Comparison of ENCODE assay signal across 15 cellular contexts in genomic region chr2:170554278-170554955, GRCh38.
DNase-seq lines count a peak whose midpoint lies in the region; ATAC-seq, FAIRE-seq and TF ChIP-seq lines count a peak whose summit lies in the region.
"Had no signal": no experiment of that assay in that cellular context is flagged by ENCODE, and none has a peak within 500 bp of the region (broad histone marks: within the 10 kb centered on the region; RNA-seq: fewer than 3 reads in every experiment).

No MANE protein-coding gene starts in this region.

- H3K27ac ChIP-seq in PC-3 (ENCODE audit: low read length) = no peak overlapping the region
- H3K27ac ChIP-seq in endothelial cell of umbilical vein (ENCODE audit: insufficient read depth, low read depth, low read length) = peak overlapping the region; percentile 5
- H3K27ac ChIP-seq in mesenchymal stem cell (ENCODE audit: low read length, poor library complexity, severe bottlenecking) = no peak overlapping the region
- no peak overlapping the region for H3K27ac ChIP-seq in CD4-positive, alpha-beta T cell (ENCODE audit: low read depth, low read length)

- no peak for TF ChIP-seq POLR2A in endothelial cell of umbilical vein (IDR thresholded peaks at IDR 0.05; ENCODE audit: low read depth, low read length)

- CTCF ChIA-PET in PC-3 (lab: Charles Lee) = no interaction called here
- CTCF ChIA-PET in endothelial cell of umbilical vein (lab: Charles Lee) = interaction anchor here (1.3 to 1.6 kb wide), 2 partner anchors 24 to 145 kb away, joined by 6 read pairs; no protein-coding TSS in a partner anchor
- CTCF ChIA-PET in CD4-positive, alpha-beta T cell (lab: Charles Lee) = no interaction called here

- in situ Hi-C loops in ACHN (cut with HindIII; ENCODE audit: low pct_ligation_motif_present, low pct_unique_long_range_greater_than_20kb, low sequenced_read_pairs) = no loop called here

- H3K4me1 Mint-ChIP-seq in CD4-positive, alpha-beta T cell (ENCODE audit: low read depth) = no peaks in the 10 kb centered on the region
- H3K4me1 Mint-ChIP-seq in T-helper 17 cell = no peaks in the 10 kb centered on the region

- DNase-seq in ACHN (peak; percentile 8), PC-3 (peak; percentile 83), endothelial cell of umbilical vein (ENCODE audit: low read depth, low spot score) (peak; percentile 90), mesenchymal stem cell (no peak), T-helper 17 cell (no peak)
- DNase-seq in CD4-positive, alpha-beta T cell = no peak
- DNase-seq: activated effector memory CD4-positive, alpha-beta T cell treated with Interleukin-2 at 50 U/mL for 16 hours; AML-193; NCI-H187; posterior cingulate gyrus had no signal

- H2BK5ac ChIP-seq in mesenchymal stem cell (ENCODE audit: low read depth, low read length, poor library complexity, severe bottlenecking) = no peak overlapping the region

- H3K9me3 ChIP-seq in PC-3 (ENCODE audit: low read length) = no peaks in the 10 kb centered on the region
- no peaks in the 10 kb centered on the region for H3K9me3 ChIP-seq in endothelial cell of umbilical vein (replicated peaks; ENCODE audit: control insufficient read depth, insufficient read depth, low read length)
- H3K9me3 ChIP-seq in mesenchymal stem cell (ENCODE audit: control insufficient read depth, low read length) = peaks cover 11% of the 10 kb centered on the region
- H3K9me3 ChIP-seq in CD4-positive, alpha-beta T cell (ENCODE audit: control insufficient read depth, low read length) = peaks cover 6% of the 10 kb centered on the region
- H3K9me3 ChIP-seq in T-helper 17 cell (ENCODE audit: control insufficient read depth, low read length, poor library complexity, severe bottlenecking) = no peaks in the 10 kb centered on the region

- no TSS peak for BruUV-seq in PC-3 (replicated peaks; lab: Mats Ljungman, UMichigan)
- BruUV-seq in endothelial cell of umbilical vein (replicated peaks; lab: Mats Ljungman, UMichigan) = no TSS peak

- dilution Hi-C loops in endothelial cell of umbilical vein (cut with MboI; ENCODE audit: extremely low pct_ligation_motif_present, low sequenced_read_pairs) = no loop called here

- no peaks in the 10 kb centered on the region for H3K9me2 ChIP-seq in PC-3 (replicated peaks; ENCODE audit: low read length)

- no peaks in the 10 kb centered on the region for H3K36me3 ChIP-seq in PC-3 (ENCODE audit: low read depth, low read length)
- H3K36me3 ChIP-seq in endothelial cell of umbilical vein (ENCODE audit: control insufficient read depth in 2 of 2, extremely low read depth in 1 of 2, insufficient read depth in 2 of 2, low read length in 2 of 2) = no peaks in the 10 kb centered on the region
- no peaks in the 10 kb centered on the region for H3K36me3 ChIP-seq in mesenchymal stem cell (ENCODE audit: control insufficient read depth in 1 of 2, insufficient read depth in 2 of 2, low read depth in 1 of 2, low read length in 2 of 2)

- no peak overlapping the region for H3K27ac Mint-ChIP-seq in CD4-positive, alpha-beta T cell
- H3K27ac Mint-ChIP-seq in T-helper 17 cell = no peak overlapping the region

- no peaks in the 10 kb centered on the region for H3F3A ChIP-seq in PC-3 (ENCODE audit: low read length, unreplicated experiment)

- H3K4me1 ChIP-seq in PC-3 (ENCODE audit: insufficient read depth, low read length) (peaks cover 11% of the 10 kb centered on the region), endothelial cell of umbilical vein (ENCODE audit: control insufficient read depth, extremely low read depth, insufficient read depth, low read length) (peaks cover 9% of the 10 kb centered on the region), mesenchymal stem cell (ENCODE audit: control insufficient read depth, insufficient read depth, low read depth, low read length) (peaks cover 1% of the 10 kb centered on the region)

- no peaks in the 10 kb centered on the region for H3K36me3 Mint-ChIP-seq in CD4-positive, alpha-beta T cell (ENCODE audit: low read depth)
- no peaks in the 10 kb centered on the region for H3K36me3 Mint-ChIP-seq in T-helper 17 cell (ENCODE audit: low read depth)

- peaks cover 10% of the 10 kb centered on the region for H3K9me3 Mint-ChIP-seq in CD4-positive, alpha-beta T cell

- H2AK5ac ChIP-seq in mesenchymal stem cell (ENCODE audit: low read length, severe bottlenecking) = no peak overlapping the region

- no peak for TF ChIP-seq CTCF in PC-3 (conservative IDR thresholded peaks at IDR 0.05; ENCODE audit: low read depth, low read length)
- TF ChIP-seq CTCF in endothelial cell of umbilical vein (IDR thresholded peaks at IDR 0.05; ENCODE audit: extremely low read depth in 1 of 2, insufficient read depth in 1 of 2, low read depth in 1 of 2, low read length in 2 of 2) = no peak
- no peak for TF ChIP-seq CTCF in CD4-positive, alpha-beta T cell (IDR thresholded peaks at IDR 0.05)

- H2BK12ac ChIP-seq in mesenchymal stem cell (ENCODE audit: low read length in 2 of 2) = no peak overlapping the region

- intact Hi-C loops in PC-3 (cut with micrococcal nuclease) = no loop called here
- intact Hi-C loops in endothelial cell of umbilical vein (cut with micrococcal nuclease) = loop anchor here (1.0 kb wide), 2 partner anchors 29 to 50 kb away; no protein-coding TSS in a partner anchor
- intact Hi-C loops in CD4-positive, alpha-beta T cell (cut with DNase I, micrococcal nuclease) = no loop called here

- no peaks in the 10 kb centered on the region for H3K27me3 ChIP-seq in PC-3 (ENCODE audit: low read length)
- no peaks in the 10 kb centered on the region for H3K27me3 ChIP-seq in endothelial cell of umbilical vein (ENCODE audit: control insufficient read depth in 2 of 2, insufficient read depth in 2 of 2, low read length in 2 of 2)
- no peaks in the 10 kb centered on the region for H3K27me3 ChIP-seq in mesenchymal stem cell (ENCODE audit: control insufficient read depth in 1 of 2, insufficient read depth in 1 of 2, low read length in 2 of 2)
- H3K27me3 ChIP-seq in CD4-positive, alpha-beta T cell (ENCODE audit: control insufficient read depth, insufficient read depth, low read length) = no peaks in the 10 kb centered on the region

- no peak overlapping the region for H2BK120ac ChIP-seq in mesenchymal stem cell (ENCODE audit: low read depth, low read length)

- no peaks in the 10 kb centered on the region for H3K79me1 ChIP-seq in mesenchymal stem cell (replicated peaks; ENCODE audit: low read length, poor library complexity, severe bottlenecking)

- peak; percentile 64 for ATAC-seq in PC-3
- ATAC-seq in CD4-positive, alpha-beta T cell (ENCODE audit: poor library complexity) = no peak
- ATAC-seq in HG02610 (IDR thresholded peaks at IDR 0.05; ENCODE audit: unreplicated experiment) = no peak
- no peak for ATAC-seq in HG02798 (IDR thresholded peaks at IDR 0.05; ENCODE audit: poor library complexity, unreplicated experiment)
- ATAC-seq in T-helper 17 cell = no peak
- ATAC-seq: activated CD4-positive, CD25-positive, alpha-beta regulatory T cell treated with anti-CD3 and anti-CD28 coated beads, Interleukin-2, amount 50 U/mL, for 24 hours had no signal

- POLR2A ChIA-PET in PC-3 (lab: Charles Lee; ENCODE audit: unreplicated experiment) = interaction anchor here (0.6 kb wide), 1 partner anchor 113 kb away, joined by 3 read pairs; no protein-coding TSS in a partner anchor
- POLR2A ChIA-PET in endothelial cell of umbilical vein (lab: Charles Lee) = no interaction called here
- POLR2A ChIA-PET in CD4-positive, alpha-beta T cell (lab: Charles Lee) = no interaction called here

- no peak overlapping the region for H4K8ac ChIP-seq in mesenchymal stem cell (ENCODE audit: low read length)

- WGBS in mesenchymal stem cell = 91% methylated on average over 6 of the region's 7 CpGs

- H3K9ac ChIP-seq in PC-3 (ENCODE audit: low read length) (no peak overlapping the region), endothelial cell of umbilical vein (replicated peaks; ENCODE audit: extremely low read depth, insufficient read depth, low read length) (no peak overlapping the region), mesenchymal stem cell (ENCODE audit: low read length) (peak overlapping the region; percentile 49)

- no peak overlapping the region for H3K14ac ChIP-seq in mesenchymal stem cell (ENCODE audit: low read length in 2 of 2)

- H3K4me2 ChIP-seq in PC-3 (ENCODE audit: low read length) (no peak overlapping the region), endothelial cell of umbilical vein (ENCODE audit: insufficient read depth, low read length) (peak overlapping the region; percentile 10), mesenchymal stem cell (ENCODE audit: low read length, poor library complexity, severe bottlenecking) (no peak overlapping the region)

- no peak overlapping the region for H3K4me3 Mint-ChIP-seq in CD4-positive, alpha-beta T cell
- no peak overlapping the region for H3K4me3 Mint-ChIP-seq in T-helper 17 cell

- H3K4me3 ChIP-seq in PC-3 (ENCODE audit: low read length) (no peak overlapping the region), endothelial cell of umbilical vein (replicated peaks in 1 of 3; ENCODE audit: insufficient read depth in 1 of 3, low read depth in 1 of 3, low read length in 3 of 3) (no peak overlapping the region), mesenchymal stem cell (ENCODE audit: insufficient read depth in 1 of 2, low read depth in 1 of 2, low read length in 2 of 2) (no peak overlapping the region)

- H3K18ac ChIP-seq in mesenchymal stem cell (ENCODE audit: low read depth in 1 of 2, low read length in 2 of 2) = no peak overlapping the region

- H3K79me2 ChIP-seq in PC-3 (ENCODE audit: low read length) = no peaks in the 10 kb centered on the region
- H3K79me2 ChIP-seq in endothelial cell of umbilical vein (ENCODE audit: control insufficient read depth, insufficient read depth, low read length) = no peaks in the 10 kb centered on the region

- H3K9me1 ChIP-seq in endothelial cell of umbilical vein (replicated peaks; ENCODE audit: control insufficient read depth, extremely low read depth, insufficient read depth, low read length) = no peaks in the 10 kb centered on the region

- no peaks in the 10 kb centered on the region for H4K20me1 ChIP-seq in PC-3 (ENCODE audit: low read length)
- no peaks in the 10 kb centered on the region for H4K20me1 ChIP-seq in endothelial cell of umbilical vein (replicated peaks; ENCODE audit: control insufficient read depth, extremely low read depth, insufficient read depth, low read length)

- no peak overlapping the region for H2BK15ac ChIP-seq in mesenchymal stem cell (ENCODE audit: low read depth, poor library complexity, severe bottlenecking)

- no peak overlapping the region for H3K4ac ChIP-seq in mesenchymal stem cell (ENCODE audit: low read depth in 1 of 2, low read length in 2 of 2)

- FAIRE-seq in endothelial cell of umbilical vein (lab: Jason Lieb, UNC) = peak; percentile 86
- FAIRE-seq: G401.6, keratinocyte had no signal

- H2AFZ ChIP-seq in PC-3 (ENCODE audit: low read length) (no peak overlapping the region), endothelial cell of umbilical vein (ENCODE audit: low read depth, low read length) (no peak overlapping the region), mesenchymal stem cell (ENCODE audit: low read depth, low read length) (no peak overlapping the region)

- no peak overlapping the region for H3K23ac ChIP-seq in mesenchymal stem cell (ENCODE audit: low read length in 2 of 2)

- H3K27me3 Mint-ChIP-seq in CD4-positive, alpha-beta T cell = no peaks in the 10 kb centered on the region
- H3K27me3 Mint-ChIP-seq in T-helper 17 cell = peaks cover 5% of the 10 kb centered on the region

- no peak overlapping the region for H4K91ac ChIP-seq in mesenchymal stem cell (ENCODE audit: low read length)

Comparison
In these comparisons a context has a peak if more than half of its experiments do, and no peak if none do; other contexts are left out.
1. DNase-seq: peak in ACHN (single experiment), PC-3 (single experiment) and endothelial cell of umbilical vein (single experiment); none in mesenchymal stem cell (single experiment), CD4-positive, alpha-beta T cell (0 of 10) and T-helper 17 cell (0 of 3).